In the genomic region with DNA sequence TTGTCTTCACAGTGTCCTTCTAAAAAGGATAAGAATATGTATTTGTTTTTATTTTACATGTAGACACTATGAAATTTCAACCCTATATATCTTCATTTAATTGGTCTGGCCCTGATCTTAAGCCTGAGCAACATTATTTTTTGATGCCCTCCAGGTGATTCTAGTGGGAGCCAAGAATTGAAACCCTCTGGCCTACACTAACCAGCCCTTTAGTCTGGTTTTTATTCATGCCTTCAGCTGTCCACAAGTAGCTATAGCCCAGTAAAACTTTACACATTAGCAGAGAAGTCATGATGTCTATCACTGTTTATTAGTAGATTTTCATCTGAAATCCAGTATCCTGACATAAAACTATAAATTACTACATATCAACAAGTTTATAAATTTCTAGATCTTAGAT, we compare ENCODE assay signal across 27 cellular contexts. TPM values are rescaled to one million over a fixed set of nuclear protein-coding genes. Genes with fewer than 3 reads are reported as not detected.
DNase-seq lines count a peak whose midpoint lies in the region; ATAC-seq and TF ChIP-seq lines count a peak whose summit lies in the region.
"Had no signal": no experiment of that assay in that cellular context is flagged by ENCODE, and none has a peak within 500 bp of the region (broad histone marks: within the 10 kb centered on the region; RNA-seq: fewer than 3 reads in every experiment).

No MANE protein-coding gene starts in this region.

- H3K4me3 Mint-ChIP-seq in activated CD4-positive, alpha-beta T cell treated with anti-CD3 and anti-CD28 coated beads, Interleukin-2, amount 10 ng/mL, durations not matched to agents 24 days and 14 days, result no peak overlapping the region
- H3K4me3 Mint-ChIP-seq in CD4-positive, alpha-beta memory T cell, result peak overlapping the region in 3 of 8 donors; percentile 9 to 61 (median 40)
- no peak overlapping the region for H3K4me3 Mint-ChIP-seq in central memory CD8-positive, alpha-beta T cell
- H3K4me3 Mint-ChIP-seq: memory B cell; stimulated activated memory B cell treated with anti-CD40 and anti-IgM and Interleukin-4, amounts not matched to agents 10 μg/mL and 1 μg/mL and 100 μg/mL, for 72 hours had no signal

- intact Hi-C loops in activated CD4-positive, alpha-beta T cell treated with anti-CD3 and anti-CD28 coated beads, Interleukin-2, amount 10 ng/mL, durations not matched to agents 24 days and 14 days (cut with micrococcal nuclease), result loop anchor here (1.0 kb wide), 1 partner anchor 24 kb away; no protein-coding TSS in a partner anchor
- intact Hi-C loops in CD4-positive, alpha-beta memory T cell (cut with micrococcal nuclease), result no loop called here
- intact Hi-C loops in esophagus squamous epithelium (cut with DNase I), result no loop called here

- ATAC-seq in HG02852 (IDR thresholded peaks at IDR 0.05; ENCODE audit: unreplicated experiment), result peak; percentile 54
- ATAC-seq in central memory CD8-positive, alpha-beta T cell (replicated peaks; ENCODE audit: extremely low read depth, poor library complexity, severe bottlenecking), result no peak
- ATAC-seq: body of pancreas; HCT116; left lobe of liver; stimulated activated memory B cell treated with anti-CD40 and anti-IgM and Interleukin-4, amounts not matched to agents 10 μg/mL and 1 μg/mL and 100 μg/mL, for 72 hours had no signal

- H3K27ac ChIP-seq in CD4-positive, alpha-beta memory T cell (ENCODE audit: low read depth, low read length), result no peak overlapping the region
- H3K27ac ChIP-seq in esophagus squamous epithelium, result no peak overlapping the region
- H3K27ac ChIP-seq: adrenal gland, body of pancreas, HL-60, KMS-11, right lobe of liver, SJSA1, uterus had no signal

- no peaks in the 10 kb centered on the region for H3K27me3 ChIP-seq in CD4-positive, alpha-beta memory T cell (ENCODE audit: insufficient read depth, low read length)
- H3K27me3 ChIP-seq in esophagus squamous epithelium, result no peaks in the 10 kb centered on the region
- H3K27me3 ChIP-seq: adrenal gland, body of pancreas, right lobe of liver, SJSA1, uterus had no signal

- peaks cover 11% of the 10 kb centered on the region for H3K4me1 ChIP-seq in CD4-positive, alpha-beta memory T cell (ENCODE audit: insufficient read depth, low read length)
- H3K4me1 ChIP-seq in esophagus squamous epithelium, result no peaks in the 10 kb centered on the region
- H3K4me1 ChIP-seq: right lobe of liver, uterus had no signal

- H3K36me3 ChIP-seq in CD4-positive, alpha-beta memory T cell (ENCODE audit: insufficient read depth, low read length), result no peaks in the 10 kb centered on the region
- H3K36me3 ChIP-seq in esophagus squamous epithelium, result peaks cover 0 to 16% (median 3%) of the 10 kb centered on the region in 3 donors
- H3K36me3 ChIP-seq: adrenal gland, right lobe of liver, SJSA1, uterus had no signal

- H3K27ac Mint-ChIP-seq in activated CD4-positive, alpha-beta T cell treated with anti-CD3 and anti-CD28 coated beads, Interleukin-2, amount 10 ng/mL, durations not matched to agents 24 days and 14 days, result peak overlapping the region; percentile 58
- peak overlapping the region in 4 of 7 donors; percentile 26 to 88 (median 59) for H3K27ac Mint-ChIP-seq in CD4-positive, alpha-beta memory T cell
- H3K27ac Mint-ChIP-seq in central memory CD8-positive, alpha-beta T cell (ENCODE audit: low read depth), result peak overlapping the region; percentile 53
- H3K27ac Mint-ChIP-seq: memory B cell; stimulated activated memory B cell treated with anti-CD40 and anti-IgM and Interleukin-4, amounts not matched to agents 10 μg/mL and 1 μg/mL and 100 μg/mL, for 72 hours had no signal

- peaks cover 33% of the 10 kb centered on the region for H3K36me3 Mint-ChIP-seq in activated CD4-positive, alpha-beta T cell treated with anti-CD3 and anti-CD28 coated beads, Interleukin-2, amount 10 ng/mL, durations not matched to agents 24 days and 14 days (ENCODE audit: low read depth)
- peaks cover 13 to 24% of the 10 kb centered on the region in 2 donors for H3K36me3 Mint-ChIP-seq in CD4-positive, alpha-beta memory T cell
- H3K36me3 Mint-ChIP-seq in central memory CD8-positive, alpha-beta T cell (ENCODE audit: insufficient read depth), result peaks cover 8% of the 10 kb centered on the region

- H3K4me1 Mint-ChIP-seq in activated CD4-positive, alpha-beta T cell treated with anti-CD3 and anti-CD28 coated beads, Interleukin-2, amount 10 ng/mL, durations not matched to agents 24 days and 14 days, result peaks cover 23% of the 10 kb centered on the region
- peaks cover 13 to 33% (median 23%) of the 10 kb centered on the region in 4 donors for H3K4me1 Mint-ChIP-seq in CD4-positive, alpha-beta memory T cell
- H3K4me1 Mint-ChIP-seq in central memory CD8-positive, alpha-beta T cell, result no peaks in the 10 kb centered on the region
- H3K4me1 Mint-ChIP-seq: memory B cell; stimulated activated memory B cell treated with anti-CD40 and anti-IgM and Interleukin-4, amounts not matched to agents 10 μg/mL and 1 μg/mL and 100 μg/mL, for 72 hours had no signal

- no peak for TF ChIP-seq POLR2A in esophagus squamous epithelium (IDR thresholded peaks at IDR 0.05)

- H3K9me3 ChIP-seq in CD4-positive, alpha-beta memory T cell (ENCODE audit: control insufficient read depth in 1 of 2, low read length in 2 of 2), result no peaks in the 10 kb centered on the region
- no peaks in the 10 kb centered on the region for H3K9me3 ChIP-seq in esophagus squamous epithelium
- H3K9me3 ChIP-seq: adrenal gland, body of pancreas, right lobe of liver, SJSA1, uterus had no signal

- no peaks in the 10 kb centered on the region for H3K27me3 Mint-ChIP-seq in activated CD4-positive, alpha-beta T cell treated with anti-CD3 and anti-CD28 coated beads, Interleukin-2, amount 10 ng/mL, durations not matched to agents 24 days and 14 days
- H3K27me3 Mint-ChIP-seq in CD4-positive, alpha-beta memory T cell, result no peaks in the 10 kb centered on the region
- no peaks in the 10 kb centered on the region for H3K27me3 Mint-ChIP-seq in central memory CD8-positive, alpha-beta T cell
- H3K27me3 Mint-ChIP-seq: CD8-positive, alpha-beta memory T cell; memory B cell; stimulated activated memory B cell treated with anti-CD40 and anti-IgM and Interleukin-4, amounts not matched to agents 10 μg/mL and 1 μg/mL and 100 μg/mL, for 72 hours had no signal

- H3K4me3 ChIP-seq in CD4-positive, alpha-beta memory T cell (ENCODE audit: low read length in 2 of 2), result no peak overlapping the region
- no peak overlapping the region for H3K4me3 ChIP-seq in esophagus squamous epithelium
- H3K4me3 ChIP-seq: adrenal gland, body of pancreas, right lobe of liver, SJSA1, uterus had no signal

- POLR2A ChIA-PET in CD4-positive, alpha-beta memory T cell (lab: Charles Lee; ENCODE audit: partially characterized antibody), result interaction anchor here (1.1 kb wide), 1 partner anchor 158 kb away, joined by 4 read pairs; a partner anchor contains a TSS

- TF ChIP-seq CTCF in esophagus squamous epithelium (IDR thresholded peaks at IDR 0.05), result no peak

- H3K9me3 Mint-ChIP-seq in activated CD4-positive, alpha-beta T cell treated with anti-CD3 and anti-CD28 coated beads, Interleukin-2, amount 10 ng/mL, durations not matched to agents 24 days and 14 days, result peaks cover 3% of the 10 kb centered on the region
- peaks cover 0 to 2% (median 0%) of the 10 kb centered on the region in 8 donors for H3K9me3 Mint-ChIP-seq in CD4-positive, alpha-beta memory T cell
- no peaks in the 10 kb centered on the region for H3K9me3 Mint-ChIP-seq in central memory CD8-positive, alpha-beta T cell
- H3K9me3 Mint-ChIP-seq: CD8-positive, alpha-beta memory T cell; memory B cell; stimulated activated memory B cell treated with anti-CD40 and anti-IgM and Interleukin-4, amounts not matched to agents 10 μg/mL and 1 μg/mL and 100 μg/mL, for 72 hours had no signal

- DNase-seq in activated CD4-positive, alpha-beta T cell treated with anti-CD3 and anti-CD28 coated beads, Interleukin-2, amount 10 ng/mL, durations not matched to agents 24 days and 14 days, result peak; percentile 48
- DNase-seq in activated CD4-positive, alpha-beta T cell treated with anti-CD3 and anti-CD28 coated beads, Interleukin-2, amount 50 U/mL, for 48 hours, result no peak
- DNase-seq in CD4-positive, alpha-beta memory T cell, result no peak
- DNase-seq in central memory CD8-positive, alpha-beta T cell (ENCODE audit: low spot score in 2 of 2), result no peak
- DNase-seq in nucleus accumbens (lab: John Stamatoyannopoulos, UW), result no peak
- no peak for DNase-seq in effector CD8-positive, alpha-beta T cell (lab: John Stamatoyannopoulos, UW)
- no peak for DNase-seq in esophagus squamous epithelium (lab: John Stamatoyannopoulos, UW)
- DNase-seq: body of pancreas; cerebellar nuclear complex; DMS 273 treated with DMSO at 0.1 percent for 48 hours; NCI-H1694; NCI-H446 treated with DMSO at 0.1 percent for 48 hours; NCI-H82; right lobe of liver; RPMI8226; stimulated activated CD4-positive, alpha-beta T cell treated with anti-CD3 and anti-CD28 coated beads, Interleukin-4, amount 100 ng/mL, for 1 hour; uterus had no signal

- CTCF ChIA-PET in CD4-positive, alpha-beta memory T cell (lab: Charles Lee; ENCODE audit: partially characterized antibody), result no interaction called here

RNA-seq across cellular contexts. Expression of a gene that starts 52.7 kb away (rescaled TPM):
- total RNA-seq in activated CD4-positive, alpha-beta T cell treated with anti-CD3 and anti-CD28 coated beads, Interleukin-2, amount 10 ng/mL, durations not matched to agents 24 days and 14 days, result 116 and 127 TPM in 2 replicates
- total RNA-seq in CD4-positive, alpha-beta memory T cell, result 100 to 1,000 TPM; 116 to 121 TPM
- 100 to 1,000 TPM; 111 to 128 TPM for polyA plus RNA-seq in CD4-positive, alpha-beta memory T cell
- 10 to 100 TPM; 40.2 to 66.9 (median 49.2) TPM for total RNA-seq in esophagus squamous epithelium
